ENCODE assay signal across 24 cellular contexts in genomic region chr21:30248844-30249243, GRCh38. TPM values are rescaled to one million over a fixed set of nuclear protein-coding genes. Genes with fewer than 3 reads are reported as not detected.
DNase-seq lines count a peak whose midpoint lies in the region; ATAC-seq, FAIRE-seq and TF ChIP-seq lines count a peak whose summit lies in the region.
"Had no signal": no experiment of that assay in that cellular context is flagged by ENCODE, and none has a peak within 500 bp of the region (broad histone marks: within the 10 kb centered on the region; RNA-seq: fewer than 3 reads in every experiment).

No MANE protein-coding gene starts in this region.

- DNase-seq in Daoy (ENCODE audit: low read depth) (peak; percentile 19), H7 (peak; percentile 1), WTC11 (ENCODE audit: low spot score) (no peak), endodermal cell (no peak), GM19239 (ENCODE audit: insufficient read length, low spot score) (no peak)
- DNase-seq: 8988T; ACHN; AML-193; BE2C; Calu3; CD4-positive, alpha-beta T cell; COR-L47; DND-41; EL; GDM1; HCEC 1CT had no signal

- WGBS in endodermal cell (ENCODE audit: insufficient coverage in 1 of 2, insufficient read length in 1 of 2), 2 experiments = 95 to 98% methylated on average over 5 to 9 of the region's 9 CpGs

- H3K4me3 ChIP-seq in H7 (ENCODE audit: insufficient read depth, low read depth, low read length) (no peak overlapping the region), endodermal cell (ENCODE audit: low read length) (no peak overlapping the region)
- H3K4me3 ChIP-seq: A549; BLaER1 treated with 17β-estradiol and CSF1 and Interleukin-3, amounts not matched to agents 10 nM and 100 nM; GM12878 had no signal

- H3K4me3 Mint-ChIP-seq in WTC11 (no peak overlapping the region), endodermal cell (no peak overlapping the region)
- H3K4me3 Mint-ChIP-seq: CD14-positive monocyte; CD4-positive, alpha-beta T cell had no signal

- FAIRE-seq in GM19239 (lab: Jason Lieb, UNC) = no peak
- FAIRE-seq: A549, GM12878 had no signal

- H3K27me3 Mint-ChIP-seq in WTC11 (ENCODE audit: low read depth) (no peaks in the 10 kb centered on the region; the same call in 1 of the 2 replicates), endodermal cell (ENCODE audit: insufficient read depth) (no peaks in the 10 kb centered on the region)
- H3K27me3 Mint-ChIP-seq: CD4-positive, alpha-beta T cell had no signal

- TF ChIP-seq CTCF in WTC11 (IDR thresholded peaks at IDR 0.05) (no peak), endodermal cell (conservative IDR thresholded peaks at IDR 0.05) (peak; percentile 35)

- H3K36me3 Mint-ChIP-seq in WTC11 (no peaks in the 10 kb centered on the region), endodermal cell (ENCODE audit: low read depth) (no peaks in the 10 kb centered on the region)
- H3K36me3 Mint-ChIP-seq: CD14-positive monocyte had no signal

- H3K9ac ChIP-seq in endodermal cell (ENCODE audit: extremely low read depth, low read length, poor library complexity, severe bottlenecking) = no peak overlapping the region
- H3K9ac ChIP-seq: BLaER1 treated with 17β-estradiol and CSF1 and Interleukin-3, amounts not matched to agents 10 nM and 100 nM had no signal

- ATAC-seq in WTC11 (peak; percentile 65), HG03460 (IDR thresholded peaks at IDR 0.05; ENCODE audit: unreplicated experiment) (no peak), HG02870 (IDR thresholded peaks at IDR 0.05; ENCODE audit: unreplicated experiment) (no peak), GM19324 (IDR thresholded peaks at IDR 0.05; ENCODE audit: low FRiP score, unreplicated experiment) (no peak)
- ATAC-seq: A549, GM12878 had no signal

- H3K9me3 ChIP-seq in endodermal cell (ENCODE audit: control insufficient read depth, low read length) = peaks cover 9% of the 10 kb centered on the region
- H3K9me3 ChIP-seq: A549; BE2C; BLaER1 treated with 17β-estradiol and CSF1 and Interleukin-3, amounts not matched to agents 10 nM and 100 nM had no signal

- no peak overlapping the region for H3K27ac Mint-ChIP-seq in WTC11
- H3K27ac Mint-ChIP-seq in endodermal cell = no peak overlapping the region
- H3K27ac Mint-ChIP-seq: CD4-positive, alpha-beta T cell had no signal

- no peaks in the 10 kb centered on the region for H3K27me3 ChIP-seq in H7 (ENCODE audit: control insufficient read depth, insufficient read depth, low read length)
- no peaks in the 10 kb centered on the region for H3K27me3 ChIP-seq in endodermal cell (ENCODE audit: control insufficient read depth, insufficient read depth, low read length, poor library complexity, severe bottlenecking)
- H3K27me3 ChIP-seq: BE2C; BLaER1 treated with 17β-estradiol and CSF1 and Interleukin-3, amounts not matched to agents 10 nM and 100 nM had no signal

- H3K4me1 ChIP-seq in endodermal cell (ENCODE audit: control insufficient read depth, insufficient read depth, low read length) = peaks cover 3% of the 10 kb centered on the region
- H3K4me1 ChIP-seq: A549; BE2C; BLaER1 treated with 17β-estradiol and CSF1 and Interleukin-3, amounts not matched to agents 10 nM and 100 nM had no signal

- H3K27ac ChIP-seq in endodermal cell (ENCODE audit: low read depth, low read length) = no peak overlapping the region
- H3K27ac ChIP-seq: A549; BLaER1 treated with 17β-estradiol and CSF1 and Interleukin-3, amounts not matched to agents 10 nM and 100 nM had no signal

- H3K9me3 Mint-ChIP-seq in WTC11 (peaks cover 8% of the 10 kb centered on the region), endodermal cell (no peaks in the 10 kb centered on the region)
- H3K9me3 Mint-ChIP-seq: CD4-positive, alpha-beta T cell had no signal

- H3K4me1 Mint-ChIP-seq in WTC11 (no peaks in the 10 kb centered on the region), endodermal cell (peaks cover 7% of the 10 kb centered on the region)
- H3K4me1 Mint-ChIP-seq: CD14-positive monocyte had no signal

- CTCF ChIA-PET in WTC11 (lab: Charles Lee) = no interaction called here

- POLR2A ChIA-PET in WTC11 (lab: Charles Lee) = no interaction called here

- H3K36me3 ChIP-seq in H7 (replicated peaks; ENCODE audit: control insufficient read depth, insufficient read depth, low read length) (no peaks in the 10 kb centered on the region), endodermal cell (ENCODE audit: control insufficient read depth, insufficient read depth, low read length) (no peaks in the 10 kb centered on the region)
- H3K36me3 ChIP-seq: BE2C; BLaER1 treated with 17β-estradiol and CSF1 and Interleukin-3, amounts not matched to agents 10 nM and 100 nM had no signal

TF ChIP-seq in WTC11, 78 proteins besides CTCF, POLR2A, EP300 and RAD21:
- TF ChIP-seq ATF6 (CRISPR knock-in tag; IDR thresholded peaks at IDR 0.05) (no peak), NFE2L1 (CRISPR knock-in tag; IDR thresholded peaks at IDR 0.05) (no peak), CREB1 (CRISPR knock-in tag; IDR thresholded peaks at IDR 0.05) (no peak), MXD4 (CRISPR knock-in tag; IDR thresholded peaks at IDR 0.05; ENCODE audit: borderline replicate concordance) (no peak), IRF1 (CRISPR knock-in tag; IDR thresholded peaks at IDR 0.05) (no peak), FOXK1 (CRISPR knock-in tag; IDR thresholded peaks at IDR 0.05) (no peak), ZNF219 (CRISPR knock-in tag; IDR thresholded peaks at IDR 0.05; ENCODE audit: borderline replicate concordance) (no peak), ZNF232 (CRISPR knock-in tag; IDR thresholded peaks at IDR 0.05) (no peak)

RNA-seq across cellular contexts. Expression of gene CLDN8, which starts 32.9 kb away (rescaled TPM):
- total RNA-seq in Daoy (2014; rRNA removed; shearing (Covaris generic)) = not detected in 2 replicates
- total RNA-seq in H7 (2014; rRNA removed; shearing (Covaris generic)) = not detected in 2 replicates
- total RNA-seq in WTC11 (2021) (not detected in 3 replicates), endodermal cell (not detected)
- not detected for polyA plus RNA-seq in endodermal cell (2013, experiment 1 of 2)
- not detected for polyA plus RNA-seq in endodermal cell (2013, experiment 2 of 2)
- total RNA-seq: CD4-positive, alpha-beta T cell; GM12878; H4 had no signal
- polyA plus RNA-seq: A549, CD14-positive monocyte, GM12878 had no signal

RNA-seq across cellular contexts. Expression of gene KRTAP24-1, which starts 33.9 kb away (rescaled TPM):
- not detected in 2 replicates for total RNA-seq in Daoy (2014; rRNA removed; shearing (Covaris generic))
- not detected in 2 replicates for total RNA-seq in H7 (2014; rRNA removed; shearing (Covaris generic))
- total RNA-seq in WTC11 (2021) = not detected in 3 replicates
- total RNA-seq in endodermal cell = not detected
- polyA plus RNA-seq in endodermal cell (2013, experiment 1 of 2) = not detected
- not detected for polyA plus RNA-seq in endodermal cell (2013, experiment 2 of 2)
- total RNA-seq: Calu3; CD4-positive, alpha-beta T cell; GM12878; H4 had no signal
- polyA plus RNA-seq: A549, CD14-positive monocyte, GM12878 had no signal

RNA-seq across cellular contexts. Expression of gene KRTAP25-1, which starts 40.5 kb away (rescaled TPM):
- total RNA-seq in Daoy (2014; rRNA removed; shearing (Covaris generic)) = not detected in 2 replicates
- total RNA-seq in H7 (2014; rRNA removed; shearing (Covaris generic)) = not detected in 2 replicates
- total RNA-seq in WTC11 (2021) (not detected in 3 replicates), endodermal cell (not detected)
- polyA plus RNA-seq in endodermal cell (2013, experiment 1 of 2) = not detected
- polyA plus RNA-seq in endodermal cell (2013, experiment 2 of 2) = not detected
- total RNA-seq: Calu3; CD4-positive, alpha-beta T cell; GM12878; H4 had no signal
- polyA plus RNA-seq: A549, CD14-positive monocyte, GM12878 had no signal

Comparison
In these comparisons a context has a peak if more than half of its experiments do, and no peak if none do; other contexts are left out.
1. DNase-seq: peak in Daoy (single experiment) and H7 (single experiment); none in WTC11 (single experiment), endodermal cell (single experiment) and GM19239 (single experiment).